ENCODE assay signal across 12 cellular contexts in the genomic region with DNA sequence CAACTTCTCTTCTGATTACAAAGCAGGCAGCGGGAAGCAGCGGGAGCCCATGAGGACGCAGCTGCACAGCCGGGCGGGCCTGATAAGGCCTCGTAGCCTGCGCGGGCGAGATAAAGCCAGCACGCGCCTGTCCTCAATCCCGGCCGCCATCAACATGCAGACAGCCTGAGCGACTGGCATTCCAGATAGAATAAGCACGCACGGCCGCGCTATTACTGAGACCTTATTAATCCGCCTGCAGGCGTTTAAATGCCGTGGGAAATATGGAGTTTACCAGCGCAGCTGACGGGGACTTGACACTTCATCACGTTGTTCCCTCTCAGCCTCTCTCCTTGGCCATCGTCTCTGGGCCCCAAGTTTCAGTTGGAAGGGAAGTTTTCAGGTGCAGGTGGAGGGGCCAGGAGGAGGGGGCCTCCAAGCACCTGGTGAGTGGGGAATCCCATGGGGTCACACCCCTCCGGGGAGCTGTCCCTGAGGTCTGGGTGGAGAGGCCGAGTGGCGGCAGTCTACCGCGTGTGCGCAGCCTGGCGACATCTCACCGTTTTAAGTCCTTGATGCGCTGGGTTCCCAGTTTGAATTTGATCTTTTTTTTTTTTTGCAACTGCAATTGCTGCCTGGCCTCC. TPM values are rescaled to one million over a fixed set of nuclear protein-coding genes. Genes with fewer than 3 reads are reported as not detected.
DNase-seq lines count a peak whose midpoint lies in the region; ATAC-seq, FAIRE-seq and TF ChIP-seq lines count a peak whose summit lies in the region.
"Had no signal": no experiment of that assay in that cellular context is flagged by ENCODE, and none has a peak within 500 bp of the region (broad histone marks: within the 10 kb centered on the region; RNA-seq: fewer than 3 reads in every experiment).

No MANE protein-coding gene starts in this region.

- TF ChIP-seq RAD21 in K562 (CRISPR knock-in tag; conservative IDR thresholded peaks at IDR 0.05 in 1 of 2, IDR thresholded peaks at IDR 0.05 in 1 of 2): peak; percentile 38 to 44

- 1% methylated on average over 33 of the region's 34 CpGs for WGBS in K562 (ENCODE audit: insufficient coverage, low coverage, missing lambda C conversion rate)

- FAIRE-seq in D721Med (lab: Jason Lieb, UNC): no peak
- FAIRE-seq in K562 (lab: Jason Lieb, UNC): peak; percentile 100

- H3K36me3 ChIP-seq in K562 (ENCODE audit: control insufficient read depth, insufficient read depth, low read length): no peaks in the 10 kb centered on the region
- no peaks in the 10 kb centered on the region for H3K36me3 ChIP-seq in PC-3 (ENCODE audit: low read depth, low read length)

- H3K9me3 Mint-ChIP-seq in IgD-negative memory B cell: peaks cover 0 to 1% (median 0%) of the 10 kb centered on the region in 3 donors

- peak overlapping the region; percentile 12 to 54; a peak in 1 of 4 replicates for H3K9ac ChIP-seq in K562 (ENCODE audit: insufficient read depth in 1 of 2, low read depth in 2 of 2, low read length in 2 of 2)
- H3K9ac ChIP-seq in PC-3 (ENCODE audit: low read length): no peak overlapping the region

- peaks cover 2% of the 10 kb centered on the region for H3K36me3 Mint-ChIP-seq in IgD-negative memory B cell
- H3K36me3 Mint-ChIP-seq: WTC11 had no signal

- H3K79me2 ChIP-seq in K562 (ENCODE audit: control insufficient read depth, insufficient read depth, low read length) (no peaks in the 10 kb centered on the region; the same call in 2 of the 3 replicates), PC-3 (ENCODE audit: low read length) (no peaks in the 10 kb centered on the region)

- ATAC-seq in K562 (peak; percentile 91), PC-3 (no peak), HG03469 (IDR thresholded peaks at IDR 0.05; ENCODE audit: unreplicated experiment) (no peak), GM21390 (IDR thresholded peaks at IDR 0.05; ENCODE audit: unreplicated experiment) (no peak)
- ATAC-seq: WTC11 had no signal

- CTCF ChIA-PET in K562 (lab: Yijun Ruan, JAX; ENCODE audit: low intra/inter-chr PET ratio) (no interaction called here), PC-3 (lab: Charles Lee) (no interaction called here)

- H3F3A ChIP-seq in PC-3 (ENCODE audit: low read length, unreplicated experiment): no peaks in the 10 kb centered on the region

- BruUV-seq in K562 (replicated peaks; lab: Mats Ljungman, UMichigan) (no TSS peak), PC-3 (replicated peaks; lab: Mats Ljungman, UMichigan) (no TSS peak)

- H3K4me3 Mint-ChIP-seq in IgD-negative memory B cell: peak overlapping the region in 3 of 4 donors; percentile 16 to 85 (median 72)
- H3K4me3 Mint-ChIP-seq: WTC11 had no signal

- peaks cover 25 to 67% of the 10 kb centered on the region in 2 experiments for H3K4me1 ChIP-seq in K562 (replicated peaks in 1 of 2; ENCODE audit: control insufficient read depth in 2 of 2, insufficient read depth in 2 of 2, low read length in 2 of 2)
- no peaks in the 10 kb centered on the region for H3K4me1 ChIP-seq in PC-3 (ENCODE audit: insufficient read depth, low read length)

- H3K27me3 Mint-ChIP-seq in IgD-negative memory B cell: peaks cover 27% of the 10 kb centered on the region

- peak overlapping the region; percentile 69 for H3K27ac ChIP-seq in K562 (ENCODE audit: extremely low read depth, low read depth, low read length)
- H3K27ac ChIP-seq in PC-3 (ENCODE audit: low read length): no peak overlapping the region

- intact Hi-C loops in K562 (cut with micrococcal nuclease) (loop anchor here (1.0 to 10.0 kb wide), 3 partner anchors 12 to 190 kb away; partner anchors contain the start of gene APRT), PC-3 (cut with micrococcal nuclease) (no loop called here)

- H3K27me3 ChIP-seq in K562 (ENCODE audit: control insufficient read depth in 2 of 2, insufficient read depth in 2 of 2, low read length in 2 of 2) (no peaks in the 10 kb centered on the region), PC-3 (ENCODE audit: low read length) (peaks cover 13% of the 10 kb centered on the region)

- POLR2A ChIA-PET in K562 (lab: Yijun Ruan, JAX): interaction anchor here (0.6 to 1.5 kb wide), 9 partner anchors 11 to 289 kb away, joined by 3 to 10 read pairs (median 4); no protein-coding TSS in a partner anchor
- POLR2A ChIA-PET in PC-3 (lab: Charles Lee; ENCODE audit: unreplicated experiment): no interaction called here

- TF ChIP-seq EP300 in K562 (IDR thresholded peaks at IDR 0.05; ENCODE audit: low read length): peak; percentile 99

- DNase-seq in D721Med (ENCODE audit: insufficient read length, low spot score) (peak; percentile 44), K562 (ENCODE audit: extremely low read depth in 1 of 4, low spot score in 3 of 4) (peak; percentile 95 to 99 (median 96)), mucosa of gallbladder (ENCODE audit: low spot score) (peak; percentile 40), PC-3 (no peak), NCI-H446 (lab: John Stamatoyannopoulos, UW) (no peak)
- DNase-seq: activated naive CD4-positive, alpha-beta T cell; DND-41 had no signal

- TF ChIP-seq CTCF in D721Med (IDR thresholded peaks at IDR 0.05; ENCODE audit: insufficient read depth, missing control alignments) (no peak), K562 (IDR thresholded peaks at IDR 0.05 in 2 of 3, conservative IDR thresholded peaks at IDR 0.05 in 1 of 3; ENCODE audit: insufficient read depth in 2 of 3, low read depth in 1 of 3, low read length in 3 of 3) (peak in 2 of 3 experiments; percentile 5 to 11; a peak in 1 of 6 replicates), PC-3 (conservative IDR thresholded peaks at IDR 0.05; ENCODE audit: low read depth, low read length) (no peak)

- H4K20me1 ChIP-seq in K562 (replicated peaks; ENCODE audit: control insufficient read depth, insufficient read depth, low read length) (peaks cover 1% of the 10 kb centered on the region), PC-3 (ENCODE audit: low read length) (no peaks in the 10 kb centered on the region)

- no peaks in the 10 kb centered on the region for H3K9me2 ChIP-seq in PC-3 (replicated peaks; ENCODE audit: low read length)

- TF ChIP-seq POLR2A in K562 (conservative IDR thresholded peaks at IDR 0.05): no peak

- in situ Hi-C loops in K562 (cut with MboI): loop anchor here (5.0 kb wide), 1 partner anchor 43 kb away; no protein-coding TSS in a partner anchor

- no peaks in the 10 kb centered on the region for H3K9me1 ChIP-seq in K562 (ENCODE audit: control insufficient read depth, insufficient read depth, low read length)

- peak overlapping the region in 1 of 3 donors; percentile 65 for H3K27ac Mint-ChIP-seq in IgD-negative memory B cell
- H3K27ac Mint-ChIP-seq: WTC11 had no signal

- H2AFZ ChIP-seq in K562 (ENCODE audit: low read depth, low read length) (no peak overlapping the region), PC-3 (ENCODE audit: low read length) (no peak overlapping the region)

- H3K4me2 ChIP-seq in K562 (ENCODE audit: insufficient read depth, low read length) (peak overlapping the region; percentile 72), PC-3 (ENCODE audit: low read length) (no peak overlapping the region)

- H3K4me1 Mint-ChIP-seq in IgD-negative memory B cell: peaks cover 11 to 14% (median 12%) of the 10 kb centered on the region in 3 donors

- H3K4me3 ChIP-seq in K562: no peak overlapping the region
- no peak overlapping the region for H3K4me3 ChIP-seq in PC-3 (ENCODE audit: low read length)

- 0 out of 2 replicates have a peak, but pooled peaks cover 4% of the 10 kb centered on the region for H3K9me3 ChIP-seq in K562 (replicated peaks; ENCODE audit: control insufficient read depth, insufficient read depth, low read depth, low read length)
- no peaks in the 10 kb centered on the region for H3K9me3 ChIP-seq in PC-3 (ENCODE audit: low read length)

TF ChIP-seq in K562, 482 proteins besides CTCF, POLR2A, EP300 and RAD21 (continues in another document):
- TF ChIP-seq RAD51 (IDR thresholded peaks at IDR 0.05; ENCODE audit: borderline replicate concordance, low read depth): peak; percentile 56; the same call in 1 of the 2 replicates
- no peak for TF ChIP-seq KLF10 (CRISPR knock-in tag; IDR thresholded peaks at IDR 0.05)
- TF ChIP-seq SMARCE1 (IDR thresholded peaks at IDR 0.05): peak; percentile 97
- TF ChIP-seq, protein P1, sequence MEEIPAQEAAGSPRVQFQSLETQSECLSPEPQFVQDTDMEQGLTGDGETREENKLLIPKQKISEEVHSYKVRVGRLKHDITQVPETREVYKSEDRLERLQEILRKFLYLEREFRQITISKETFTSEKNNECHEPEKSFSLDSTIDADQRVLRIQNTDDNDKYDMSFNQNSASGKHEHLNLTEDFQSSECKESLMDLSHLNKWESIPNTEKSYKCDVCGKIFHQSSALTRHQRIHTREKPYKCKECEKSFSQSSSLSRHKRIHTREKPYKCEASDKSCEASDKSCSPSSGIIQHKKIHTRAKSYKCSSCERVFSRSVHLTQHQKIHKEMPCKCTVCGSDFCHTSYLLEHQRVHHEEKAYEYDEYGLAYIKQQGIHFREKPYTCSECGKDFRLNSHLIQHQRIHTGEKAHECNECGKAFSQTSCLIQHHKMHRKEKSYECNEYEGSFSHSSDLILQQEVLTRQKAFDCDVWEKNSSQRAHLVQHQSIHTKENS (CRISPR knock-in tag; IDR thresholded peaks at IDR 0.05): no peak

RNA-seq across cellular contexts. Expression of gene CBFA2T3, which starts 27.3 kb away (rescaled TPM):
- 38.8 TPM for polyA plus RNA-seq in IgD-negative memory B cell
- 73.4 and 198 TPM in 2 replicates for total RNA-seq in K562 (2011; cell fraction: chromatin; rRNA removed; ENCODE audit: low replicate concordance)
- 67.4 and 69.3 TPM in 2 replicates for total RNA-seq in K562 (2011; cell fraction: nucleolus; rRNA removed)
- total RNA-seq in K562 (2011; cell fraction: nucleoplasm; rRNA removed): 45.3 and 67.3 TPM in 2 replicates
- total RNA-seq in K562 (2014; rRNA removed): 13.5 and 20.8 TPM in 2 replicates
- total RNA-seq in K562 (2014; rRNA removed; fragmentation: Illumina TruSeq; extraction: Trizol): 3.9 and 5.9 TPM in 2 replicates
- total RNA-seq in K562 (2015; rRNA removed; fragmentation: Illumina TruSeq; extraction: Trizol): 6.7 and 7.8 TPM in 2 replicates
- 114 and 145 TPM in 2 replicates for total RNA-seq in K562 (2021)
- 6.4 and 11.3 TPM in 2 replicates for polyA plus RNA-seq in K562 (2011; rRNA removed)
- polyA plus RNA-seq in K562 (2011; cell fraction: cytosol; rRNA removed): 5.6 and 15.0 TPM in 2 replicates
- 67.2 and 126 TPM in 2 replicates for polyA plus RNA-seq in K562 (2011; cell fraction: nucleus; rRNA removed)
- 55.0 and 86.5 TPM in 2 replicates for polyA plus RNA-seq in K562 (2012)
- polyA plus RNA-seq in K562 (2014; fragmentation: Illumina TruSeq; extraction: Trizol): 24.2 and 46.3 TPM in 2 replicates
- polyA plus RNA-seq in K562 (2014; fragmentation: Nextera tagmentation; extraction: Ambion mirVana): 1 to 10 TPM; 2.3 to 2.7 TPM
- polyA plus RNA-seq in K562 (2014; rRNA removed): 34.3 and 35.3 TPM in 2 replicates
- 9.5 and 9.7 TPM in 2 replicates for polyA minus RNA-seq in K562 (2011; rRNA and poly(A)+ RNA removed)
- 32.1 and 46.1 TPM in 2 replicates for polyA minus RNA-seq in K562 (2011; cell fraction: cytosol; rRNA and poly(A)+ RNA removed)
- polyA minus RNA-seq in K562 (2011; cell fraction: nucleus; rRNA and poly(A)+ RNA removed): 21.1 and 34.5 TPM in 2 replicates
- 5.2 TPM for total RNA-seq in mucosa of gallbladder
- total RNA-seq in PC-3 (2014; rRNA removed): not detected in 2 replicates
- total RNA-seq: osteocyte had no signal

Comparison
In these comparisons a context has a peak if more than half of its experiments do, and no peak if none do; other contexts are left out.
1. DNase-seq: peak in D721Med (single experiment), K562 (4 of 4) and mucosa of gallbladder (single experiment); none in PC-3 (single experiment) and NCI-H446 (0 of 2).
2. CTCF ChIP-seq: peak in K562 (2 of 3); none in D721Med (single experiment) and PC-3 (single experiment).